Comparison of ENCODE assay signal across 8 cellular contexts in the genomic region with DNA sequence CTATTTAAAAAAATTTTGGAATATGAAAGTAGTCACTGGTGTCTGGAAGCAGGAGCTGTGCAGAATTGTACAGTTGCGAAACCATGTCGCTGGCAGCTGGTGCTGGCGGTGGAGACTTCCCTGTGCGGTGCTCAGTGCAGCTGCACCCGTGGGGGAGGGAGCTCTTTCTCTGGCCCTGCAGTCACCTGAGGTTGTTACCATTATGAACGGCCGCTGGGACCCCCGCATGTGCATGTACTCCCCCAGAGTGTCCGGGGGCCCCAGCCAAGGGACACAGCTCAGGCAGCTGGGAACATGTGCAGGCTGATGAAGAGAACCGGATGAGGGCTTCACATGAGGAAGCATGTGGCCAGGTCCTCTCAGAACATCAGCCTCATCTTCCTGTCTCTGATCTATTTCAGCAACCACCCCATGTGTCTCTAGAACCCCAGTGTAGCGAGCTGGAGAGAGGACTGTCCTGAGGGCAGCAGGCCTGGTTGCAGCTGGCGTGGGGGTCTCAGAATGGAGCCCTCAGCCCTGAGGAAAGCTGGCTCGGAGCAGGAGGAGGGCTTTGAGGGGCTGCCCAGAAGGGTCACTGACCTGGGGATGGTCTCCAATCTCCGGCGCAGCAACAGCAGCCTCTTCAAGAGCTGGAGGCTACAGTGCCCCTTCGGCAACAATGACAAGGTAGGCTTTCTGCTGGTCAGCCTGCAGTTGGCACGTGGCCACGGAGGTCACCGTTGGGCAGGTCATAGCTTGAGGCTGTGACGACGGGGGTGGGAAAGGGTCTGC. TPM values are rescaled to one million over a fixed set of nuclear protein-coding genes. Genes with fewer than 3 reads are reported as not detected.
DNase-seq lines count a peak whose midpoint lies in the region; ATAC-seq and TF ChIP-seq lines count a peak whose summit lies in the region.

A gene (plus strand): TSS at position 422 of the 771 bp plus-strand sequence. CDS start 80 bp downstream, at position 502.

- H3K4me2 ChIP-seq in MM.1S (ENCODE audit: low read depth, low read length), result peak within 1 kb of the TSS; percentile 7; the same call in 1 of the 2 replicates

- peak; percentile 63 for ATAC-seq in mucosa of descending colon
- ATAC-seq in HG03342 (IDR thresholded peaks at IDR 0.05; ENCODE audit: unreplicated experiment), result no peak
- ATAC-seq in WTC11, result no peak

- no peak within 1 kb of the TSS for H3K9ac ChIP-seq in MM.1S (ENCODE audit: low read length)

- peaks cover 91% of the 10 kb centered on the region for H3K27me3 ChIP-seq in MM.1S (replicated peaks; ENCODE audit: insufficient read depth, low read length)
- H3K27me3 ChIP-seq in A673 (replicated peaks; ENCODE audit: insufficient read depth, low read depth, low read length, poor library complexity), result peaks cover 32% of the 10 kb centered on the region

- no peaks in the 10 kb centered on the region for H3K9me3 Mint-ChIP-seq in activated naive CD8-positive, alpha-beta T cell (ENCODE audit: low read depth)
- peaks cover 1% of the 10 kb centered on the region for H3K9me3 Mint-ChIP-seq in WTC11

- no peaks in the 10 kb centered on the region for H3K9me2 ChIP-seq in MM.1S (replicated peaks; ENCODE audit: insufficient read depth, low read length)

- H3K4me3 ChIP-seq in MM.1S (ENCODE audit: low read length), result no peak within 1 kb of the TSS
- H3K4me3 ChIP-seq in mucosa of descending colon, result no peak within 1 kb of the TSS
- H3K4me3 ChIP-seq in A673 (ENCODE audit: low read depth, low read length, poor library complexity, severe bottlenecking), result no peak within 1 kb of the TSS

- TF ChIP-seq CTCF in MM.1S (IDR thresholded peaks at IDR 0.05; ENCODE audit: low read length) (no peak), mucosa of descending colon (IDR thresholded peaks at IDR 0.05) (no peak), WTC11 (IDR thresholded peaks at IDR 0.05) (no peak), A673 (conservative IDR thresholded peaks at IDR 0.05; ENCODE audit: low read depth, low read length) (no peak)

- no peaks in the 10 kb centered on the region for H4K20me1 ChIP-seq in MM.1S (ENCODE audit: insufficient read depth, low read length)

- intact Hi-C loops in mucosa of descending colon (cut with DNase I, micrococcal nuclease) (no loop called here), A673 (cut with micrococcal nuclease; ENCODE audit: unreplicated experiment) (loop anchor here (10.0 kb wide), 1 partner anchor 101 kb away; a partner anchor contains a TSS)

- H3K36me3 ChIP-seq in MM.1S (replicated peaks; ENCODE audit: insufficient read depth, low read length), result no peaks in the 10 kb centered on the region
- H3K36me3 ChIP-seq in mucosa of descending colon (ENCODE audit: low read depth), result no peaks in the 10 kb centered on the region
- no peaks in the 10 kb centered on the region for H3K36me3 ChIP-seq in A673 (ENCODE audit: insufficient read depth, low read length, poor library complexity, severe bottlenecking)

- CTCF ChIA-PET in WTC11 (lab: Charles Lee) (interaction anchor here (0.8 kb wide), 1 partner anchor 16 kb away, joined by 3 read pairs; no protein-coding TSS in a partner anchor), A673 (lab: Charles Lee) (no interaction called here)

- H3K27me3 Mint-ChIP-seq in activated naive CD8-positive, alpha-beta T cell, result no peaks in the 10 kb centered on the region
- peaks cover 30% of the 10 kb centered on the region for H3K27me3 Mint-ChIP-seq in WTC11 (ENCODE audit: low read depth)

- peak within 1 kb of the TSS; percentile 77 for H3K4me3 Mint-ChIP-seq in activated naive CD8-positive, alpha-beta T cell
- H3K4me3 Mint-ChIP-seq in WTC11, result no peak within 1 kb of the TSS

- peaks cover 50% of the 10 kb centered on the region for H3K4me1 Mint-ChIP-seq in activated naive CD8-positive, alpha-beta T cell (ENCODE audit: low read depth)
- no peaks in the 10 kb centered on the region for H3K4me1 Mint-ChIP-seq in WTC11

- no peak for DNase-seq in MM.1S
- DNase-seq in mucosa of descending colon, result peak in 2 of 3 donors; percentile 42 to 71
- no peak for DNase-seq in NCI-H1417 treated with DMSO at 0.1 percent for 48 hours (lab: John Stamatoyannopoulos, UW)
- no peak for DNase-seq in WTC11 (ENCODE audit: low spot score)
- DNase-seq in A673 (ENCODE audit: low spot score), result no peak

- no peaks in the 10 kb centered on the region for H3K79me2 ChIP-seq in MM.1S (ENCODE audit: low read length)

- H3K36me3 Mint-ChIP-seq in activated naive CD8-positive, alpha-beta T cell, result peaks cover 3% of the 10 kb centered on the region
- peaks cover under 1% of the 10 kb centered on the region; the same call in 1 of the 2 replicates for H3K36me3 Mint-ChIP-seq in WTC11

- H3K4me1 ChIP-seq in MM.1S (ENCODE audit: low read length), result no peaks in the 10 kb centered on the region; the same call in 1 of the 2 replicates
- H3K4me1 ChIP-seq in mucosa of descending colon (ENCODE audit: low read depth), result peaks cover 9% of the 10 kb centered on the region
- peaks cover 8% of the 10 kb centered on the region for H3K4me1 ChIP-seq in A673 (ENCODE audit: insufficient read depth, low read length, poor library complexity, severe bottlenecking)

- TF ChIP-seq POLR2A in GM15510 (IDR thresholded peaks at IDR 0.05; ENCODE audit: borderline replicate concordance, extremely low read depth, insufficient read length), result peak; percentile 15

- no TSS peak for BruUV-seq in A673 (replicated peaks; lab: Mats Ljungman, UMichigan)

- no peaks in the 10 kb centered on the region for H3F3A ChIP-seq in MM.1S (ENCODE audit: insufficient read depth, low read length)

- peak within 1 kb of the TSS; percentile 84 for H3K27ac Mint-ChIP-seq in activated naive CD8-positive, alpha-beta T cell
- no peak within 1 kb of the TSS for H3K27ac Mint-ChIP-seq in WTC11

- H2AFZ ChIP-seq in MM.1S (ENCODE audit: low read length), result no peak within 1 kb of the TSS

- H3K9me3 ChIP-seq in MM.1S (replicated peaks; ENCODE audit: insufficient read depth, low read length) (no peaks in the 10 kb centered on the region), mucosa of descending colon (no peaks in the 10 kb centered on the region), A673 (ENCODE audit: low read depth, low read length, poor library complexity, severe bottlenecking) (no peaks in the 10 kb centered on the region)

- no peak within 1 kb of the TSS for H3K27ac ChIP-seq in MM.1S (ENCODE audit: low read length)
- no peak within 1 kb of the TSS for H3K27ac ChIP-seq in A673 (ENCODE audit: low read depth, low read length, poor library complexity, severe bottlenecking)

- POLR2A ChIA-PET in WTC11 (lab: Charles Lee), result no interaction called here
- POLR2A ChIA-PET in A673 (lab: Charles Lee; ENCODE audit: low non-redundant PET), result interaction anchor here (0.6 kb wide), 1 partner anchor 440 kb away, joined by 3 read pairs; no protein-coding TSS in a partner anchor

TF ChIP-seq in WTC11, 78 proteins besides CTCF, POLR2A, EP300 and RAD21:
- TF ChIP-seq ZNF317 (CRISPR knock-in tag; IDR thresholded peaks at IDR 0.05; ENCODE audit: borderline replicate concordance, low read depth) (no peak), ESRRA (CRISPR knock-in tag; IDR thresholded peaks at IDR 0.05; ENCODE audit: borderline replicate concordance) (no peak), ZNF423 (CRISPR knock-in tag; IDR thresholded peaks at IDR 0.05) (no peak), ZNF232 (CRISPR knock-in tag; IDR thresholded peaks at IDR 0.05) (no peak), RELA (CRISPR knock-in tag; IDR thresholded peaks at IDR 0.05; ENCODE audit: borderline replicate concordance) (no peak), HMGA2 (CRISPR knock-in tag; IDR thresholded peaks at IDR 0.05) (no peak)
- TF ChIP-seq, protein P1, sequence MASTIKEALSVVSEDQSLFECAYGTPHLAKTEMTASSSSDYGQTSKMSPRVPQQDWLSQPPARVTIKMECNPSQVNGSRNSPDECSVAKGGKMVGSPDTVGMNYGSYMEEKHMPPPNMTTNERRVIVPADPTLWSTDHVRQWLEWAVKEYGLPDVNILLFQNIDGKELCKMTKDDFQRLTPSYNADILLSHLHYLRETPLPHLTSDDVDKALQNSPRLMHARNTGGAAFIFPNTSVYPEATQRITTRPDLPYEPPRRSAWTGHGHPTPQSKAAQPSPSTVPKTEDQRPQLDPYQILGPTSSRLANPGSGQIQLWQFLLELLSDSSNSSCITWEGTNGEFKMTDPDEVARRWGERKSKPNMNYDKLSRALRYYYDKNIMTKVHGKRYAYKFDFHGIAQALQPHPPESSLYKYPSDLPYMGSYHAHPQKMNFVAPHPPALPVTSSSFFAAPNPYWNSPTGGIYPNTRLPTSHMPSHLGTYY (CRISPR knock-in tag; IDR thresholded peaks at IDR 0.05), result no peak
- TF ChIP-seq, protein P2, sequence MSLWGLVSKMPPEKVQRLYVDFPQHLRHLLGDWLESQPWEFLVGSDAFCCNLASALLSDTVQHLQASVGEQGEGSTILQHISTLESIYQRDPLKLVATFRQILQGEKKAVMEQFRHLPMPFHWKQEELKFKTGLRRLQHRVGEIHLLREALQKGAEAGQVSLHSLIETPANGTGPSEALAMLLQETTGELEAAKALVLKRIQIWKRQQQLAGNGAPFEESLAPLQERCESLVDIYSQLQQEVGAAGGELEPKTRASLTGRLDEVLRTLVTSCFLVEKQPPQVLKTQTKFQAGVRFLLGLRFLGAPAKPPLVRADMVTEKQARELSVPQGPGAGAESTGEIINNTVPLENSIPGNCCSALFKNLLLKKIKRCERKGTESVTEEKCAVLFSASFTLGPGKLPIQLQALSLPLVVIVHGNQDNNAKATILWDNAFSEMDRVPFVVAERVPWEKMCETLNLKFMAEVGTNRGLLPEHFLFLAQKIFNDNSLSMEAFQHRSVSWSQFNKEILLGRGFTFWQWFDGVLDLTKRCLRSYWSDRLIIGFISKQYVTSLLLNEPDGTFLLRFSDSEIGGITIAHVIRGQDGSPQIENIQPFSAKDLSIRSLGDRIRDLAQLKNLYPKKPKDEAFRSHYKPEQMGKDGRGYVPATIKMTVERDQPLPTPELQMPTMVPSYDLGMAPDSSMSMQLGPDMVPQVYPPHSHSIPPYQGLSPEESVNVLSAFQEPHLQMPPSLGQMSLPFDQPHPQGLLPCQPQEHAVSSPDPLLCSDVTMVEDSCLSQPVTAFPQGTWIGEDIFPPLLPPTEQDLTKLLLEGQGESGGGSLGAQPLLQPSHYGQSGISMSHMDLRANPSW (CRISPR knock-in tag; conservative IDR thresholded peaks at IDR 0.05; ENCODE audit: low read depth), result no peak

RNA-seq across cellular contexts. Expression of the gene that starts here (rescaled TPM):
- total RNA-seq in mucosa of descending colon, result 10 to 100 TPM in 1 of 3 donors, 1 to 10 TPM in 2; 1.5 to 10.3 (median 7.2) TPM
- 0.64 to 1.4 TPM (median 0.92 TPM) in 3 replicates for total RNA-seq in WTC11 (2021)
- total RNA-seq in A673 (2021), result 0.21 TPM in 1 of 2 replicates, not detected in the other

Comparison
In these comparisons a context has a peak if more than half of its experiments do, and no peak if none do; other contexts are left out.
1. DNase-seq: peak in mucosa of descending colon (2 of 3); none in MM.1S (single experiment), NCI-H1417 treated with DMSO at 0.1 percent for 48 hours (single experiment), WTC11 (single experiment) and A673 (single experiment).